14 cellular contexts compared by ENCODE assay signal in genomic region chr2:236554629-236555282, GRCh38. TPM values are rescaled to one million over a fixed set of nuclear protein-coding genes. Genes with fewer than 3 reads are reported as not detected.
DNase-seq lines count a peak whose midpoint lies in the region; ATAC-seq and FAIRE-seq lines count a peak whose summit lies in the region.
"Had no signal": no experiment of that assay in that cellular context is flagged by ENCODE, and none has a peak within 500 bp of the region (broad histone marks: within the 10 kb centered on the region; RNA-seq: fewer than 3 reads in every experiment).

No MANE protein-coding gene starts in this region.

- no peak overlapping the region for H3K56ac ChIP-seq in mesendoderm (ENCODE audit: low read length)

- H3K79me1 ChIP-seq in mesendoderm (ENCODE audit: low read length), result no peaks in the 10 kb centered on the region

- peaks cover 14% of the 10 kb centered on the region for H3K9me3 Mint-ChIP-seq in activated CD4-positive, alpha-beta T cell treated with anti-CD3 and anti-CD28 coated beads for 36 hours (ENCODE audit: low read depth)
- no peaks in the 10 kb centered on the region for H3K9me3 Mint-ChIP-seq in activated T-helper 17 cell treated with anti-CD3 and anti-CD28 coated beads, Interleukin-2, amount 50 U/mL, for 72 hours
- H3K9me3 Mint-ChIP-seq in natural killer cell treated with Interleukin-12 subunit alpha and Interleukin-12 subunit beta and Interleukin-15 and Interleukin-18, amount 100 ng/mL, for 72 hours, result no peaks in the 10 kb centered on the region

- H2BK120ac ChIP-seq in mesendoderm (ENCODE audit: low read depth, low read length), result no peak overlapping the region

- POLR2A ChIA-PET in activated CD4-positive, alpha-beta T cell treated with anti-CD3 and anti-CD28 coated beads for 36 hours (lab: Charles Lee), result no interaction called here

- no peaks in the 10 kb centered on the region for H3K27me3 Mint-ChIP-seq in activated CD4-positive, alpha-beta T cell treated with anti-CD3 and anti-CD28 coated beads for 36 hours
- no peaks in the 10 kb centered on the region for H3K27me3 Mint-ChIP-seq in activated T-helper 17 cell treated with anti-CD3 and anti-CD28 coated beads, Interleukin-2, amount 50 U/mL, for 72 hours
- peaks cover 0 to 3% of the 10 kb centered on the region in 2 donors for H3K27me3 Mint-ChIP-seq in natural killer cell treated with Interleukin-12 subunit alpha and Interleukin-12 subunit beta and Interleukin-15 and Interleukin-18, amount 100 ng/mL, for 72 hours

- H3K79me2 ChIP-seq in mesendoderm (ENCODE audit: control insufficient read depth, insufficient read depth, low read length), result no peaks in the 10 kb centered on the region

- no peak overlapping the region for H2AK5ac ChIP-seq in mesendoderm (ENCODE audit: low read length)

- no peak overlapping the region for H2BK15ac ChIP-seq in mesendoderm (replicated peaks; ENCODE audit: low read depth)

- peak; percentile 23 for ATAC-seq in activated CD4-positive, alpha-beta T cell treated with anti-CD3 and anti-CD28 coated beads for 36 hours
- ATAC-seq in activated T-helper 17 cell treated with anti-CD3 and anti-CD28 coated beads, Interleukin-2, amount 50 U/mL, for 72 hours (replicated peaks), result no peak
- ATAC-seq in natural killer cell treated with Interleukin-12 subunit alpha and Interleukin-12 subunit beta and Interleukin-15 and Interleukin-18, amount 100 ng/mL, for 72 hours, result no peak

- CTCF ChIA-PET in activated CD4-positive, alpha-beta T cell treated with anti-CD3 and anti-CD28 coated beads for 36 hours (lab: Charles Lee), result interaction anchor here (1.0 to 2.0 kb wide), 5 partner anchors 12 to 42 kb away, joined by 3 to 14 read pairs (median 8); partner anchors contain the start of gene ACKR3

- peak overlapping the region; percentile 47 for H3K27ac Mint-ChIP-seq in activated CD4-positive, alpha-beta T cell treated with anti-CD3 and anti-CD28 coated beads for 36 hours
- H3K27ac Mint-ChIP-seq in activated T-helper 17 cell treated with anti-CD3 and anti-CD28 coated beads, Interleukin-2, amount 50 U/mL, for 72 hours, result no peak overlapping the region
- peak overlapping the region in 1 of 2 donors; percentile 57 for H3K27ac Mint-ChIP-seq in natural killer cell treated with Interleukin-12 subunit alpha and Interleukin-12 subunit beta and Interleukin-15 and Interleukin-18, amount 100 ng/mL, for 72 hours

- H4K5ac ChIP-seq in mesendoderm (ENCODE audit: low read length), result no peak overlapping the region

- no peak overlapping the region for H3K27ac ChIP-seq in mesendoderm (ENCODE audit: low read depth, low read length)
- H3K27ac ChIP-seq in small intestine (ENCODE audit: low read depth in 1 of 2, low read length in 1 of 2), result no peak overlapping the region
- H3K27ac ChIP-seq: neutrophil, right atrium auricular region, thoracic aorta had no signal

- H3K4me2 ChIP-seq in mesendoderm (ENCODE audit: low read length), result no peak overlapping the region

- no peak overlapping the region for H4K8ac ChIP-seq in mesendoderm (ENCODE audit: low read depth, low read length)

- H3K4me1 ChIP-seq in mesendoderm (ENCODE audit: control insufficient read depth, low read depth, low read length), result no peaks in the 10 kb centered on the region
- peaks cover 0 to 2% of the 10 kb centered on the region in 2 donors for H3K4me1 ChIP-seq in small intestine (ENCODE audit: control insufficient read depth in 2 of 2, insufficient read depth in 1 of 2, low read depth in 1 of 2, low read length in 1 of 2)
- H3K4me1 ChIP-seq: right atrium auricular region had no signal

- H3K18ac ChIP-seq in mesendoderm (ENCODE audit: low read length), result no peak overlapping the region

- FAIRE-seq in GM19239 (lab: Jason Lieb, UNC), result peak; percentile 47
- no peak for FAIRE-seq in small intestine (lab: Jason Lieb, UNC)
- FAIRE-seq: A204.1 had no signal

- intact Hi-C loops in activated CD4-positive, alpha-beta T cell treated with anti-CD3 and anti-CD28 coated beads for 36 hours (cut with DNase I, micrococcal nuclease), result loop anchor here (5.0 to 10.0 kb wide), 4 partner anchors 533 to 1140 kb away; partner anchors contain the start of gene COPS8 (in 1 of the 2)

- H3K4me1 Mint-ChIP-seq in activated CD4-positive, alpha-beta T cell treated with anti-CD3 and anti-CD28 coated beads for 36 hours, result peaks cover 86% of the 10 kb centered on the region
- H3K4me1 Mint-ChIP-seq in activated T-helper 17 cell treated with anti-CD3 and anti-CD28 coated beads, Interleukin-2, amount 50 U/mL, for 72 hours, result peaks cover 57% of the 10 kb centered on the region
- H3K4me1 Mint-ChIP-seq in natural killer cell treated with Interleukin-12 subunit alpha and Interleukin-12 subunit beta and Interleukin-15 and Interleukin-18, amount 100 ng/mL, for 72 hours (ENCODE audit: low read depth in 2 of 2), result peaks cover 34 to 69% of the 10 kb centered on the region in 2 donors

- no peak overlapping the region for H3K4ac ChIP-seq in mesendoderm (ENCODE audit: low read depth, low read length)

- H3K36me3 ChIP-seq in mesendoderm (ENCODE audit: control insufficient read depth, insufficient read depth, low read length), result no peaks in the 10 kb centered on the region
- H3K36me3 ChIP-seq in small intestine (ENCODE audit: control insufficient read depth in 2 of 2, insufficient read depth in 2 of 2, low read length in 2 of 2), result no peaks in the 10 kb centered on the region
- H3K36me3 ChIP-seq: neutrophil, right atrium auricular region, thoracic aorta had no signal

- WGBS in mesendoderm (ENCODE audit: extremely low coverage, insufficient coverage, low lambda C conversion rate), result no CpG with 5 or more reads among the region's 7 CpGs
- 72 to 78% (median 77%) methylated on average over 7 of the region's 7 CpGs for WGBS in small intestine, 3 donors

- DNase-seq in activated CD4-positive, alpha-beta T cell treated with anti-CD3 and anti-CD28 coated beads for 36 hours, result peak; percentile 53
- no peak for DNase-seq in activated CD4-positive, alpha-beta T cell treated with anti-CD3 and anti-CD28 coated beads for 48 hours
- no peak for DNase-seq in GM19239 (ENCODE audit: insufficient read length, low spot score)
- DNase-seq in natural killer cell treated with Interleukin-12 subunit alpha and Interleukin-12 subunit beta and Interleukin-15 and Interleukin-18, amount 100 ng/mL, for 72 hours (ENCODE audit: low spot score), result no peak
- DNase-seq in mesendoderm, result no peak
- no peak for DNase-seq in small intestine
- no peak for DNase-seq in activated CD4-positive, CD25-positive, alpha-beta regulatory T cell treated with anti-CD3 and anti-CD28 coated beads, Interleukin-2, amount 50 U/mL, for 72 hours
- DNase-seq: NCI-H1048, NCI-H2107 had no signal

- H3K9ac ChIP-seq in mesendoderm (ENCODE audit: low read length), result no peak overlapping the region

- no peak overlapping the region for H3K23ac ChIP-seq in mesendoderm (ENCODE audit: low read length)

- no peaks in the 10 kb centered on the region for H3K9me3 ChIP-seq in small intestine (ENCODE audit: control insufficient read depth, low read depth)
- H3K9me3 ChIP-seq: neutrophil, thoracic aorta had no signal

- no peak overlapping the region for H2BK5ac ChIP-seq in mesendoderm (ENCODE audit: low read length)

- H3K36me3 Mint-ChIP-seq in activated CD4-positive, alpha-beta T cell treated with anti-CD3 and anti-CD28 coated beads for 36 hours (ENCODE audit: low read depth), result peaks cover 17% of the 10 kb centered on the region
- no peaks in the 10 kb centered on the region for H3K36me3 Mint-ChIP-seq in activated T-helper 17 cell treated with anti-CD3 and anti-CD28 coated beads, Interleukin-2, amount 50 U/mL, for 72 hours (ENCODE audit: low read depth)
- peaks cover 11% of the 10 kb centered on the region for H3K36me3 Mint-ChIP-seq in natural killer cell treated with Interleukin-12 subunit alpha and Interleukin-12 subunit beta and Interleukin-15 and Interleukin-18, amount 100 ng/mL, for 72 hours

- H3K27me3 ChIP-seq in mesendoderm (ENCODE audit: insufficient read depth, low read length, poor library complexity), result no peaks in the 10 kb centered on the region
- H3K27me3 ChIP-seq in small intestine (ENCODE audit: control insufficient read depth in 2 of 2, insufficient read depth in 2 of 2, low read length in 2 of 2), result no peaks in the 10 kb centered on the region
- H3K27me3 ChIP-seq: neutrophil, right atrium auricular region had no signal

- H3K4me3 Mint-ChIP-seq in activated CD4-positive, alpha-beta T cell treated with anti-CD3 and anti-CD28 coated beads for 36 hours, result no peak overlapping the region
- peak overlapping the region; percentile 26 for H3K4me3 Mint-ChIP-seq in activated T-helper 17 cell treated with anti-CD3 and anti-CD28 coated beads, Interleukin-2, amount 50 U/mL, for 72 hours
- peak overlapping the region; percentile 14 for H3K4me3 Mint-ChIP-seq in natural killer cell treated with Interleukin-12 subunit alpha and Interleukin-12 subunit beta and Interleukin-15 and Interleukin-18, amount 100 ng/mL, for 72 hours

- H3K4me3 ChIP-seq in mesendoderm (ENCODE audit: low read length), result no peak overlapping the region
- H3K4me3 ChIP-seq in small intestine (ENCODE audit: low read depth in 1 of 2, low read length in 2 of 2), result no peak overlapping the region
- H3K4me3 ChIP-seq: right atrium auricular region, thoracic aorta had no signal

RNA-seq across cellular contexts. Expression of gene ACKR3, which starts 14.9 kb away (rescaled TPM):
- total RNA-seq in activated CD4-positive, alpha-beta T cell treated with anti-CD3 and anti-CD28 coated beads for 36 hours, result 1 to 10 TPM; 1.2 to 2.4 TPM
- 1 to 10 TPM in 1 of 2 donors, under 1 TPM in 1; 0.86 to 1.7 TPM for total RNA-seq in activated T-helper 17 cell treated with anti-CD3 and anti-CD28 coated beads, Interleukin-2, amount 50 U/mL, for 72 hours
- under 1 TPM in 1 of 2 donors, not detected in 1; 0.33 TPM for total RNA-seq in natural killer cell treated with Interleukin-12 subunit alpha and Interleukin-12 subunit beta and Interleukin-15 and Interleukin-18, amount 100 ng/mL, for 72 hours
- polyA plus RNA-seq in mesendoderm (2013, experiment 1 of 2), result 5.3 TPM
- 4.6 TPM for polyA plus RNA-seq in mesendoderm (2013, experiment 2 of 2)
- 10 to 100 TPM in 1 of 3 donors, 1 to 10 TPM in 2; 3.8 to 44.8 (median 3.8) TPM for polyA plus RNA-seq in small intestine
